Comparison of ENCODE assay signal across 26 cellular contexts in genomic region chr6:105429676-105430075, GRCh38. TPM values are rescaled to one million over a fixed set of nuclear protein-coding genes. Genes with fewer than 3 reads are reported as not detected.
DNase-seq lines count a peak whose midpoint lies in the region; ATAC-seq and TF ChIP-seq lines count a peak whose summit lies in the region.
"Had no signal": no experiment of that assay in that cellular context is flagged by ENCODE, and none has a peak within 500 bp of the region (broad histone marks: within the 10 kb centered on the region; RNA-seq: fewer than 3 reads in every experiment).

No MANE protein-coding gene starts in this region.

- peak overlapping the region; percentile 90 for H3K27ac ChIP-seq in GM23248

- H3K4me3 ChIP-seq in GM23248 (no peak overlapping the region), cardiac fibroblast (replicated peaks in 1 of 2; ENCODE audit: low read depth in 2 of 2, low read length in 2 of 2) (no peak overlapping the region)
- H3K4me3 ChIP-seq: mucosa of descending colon had no signal

- DNase-seq in AG09319 (ENCODE audit: extremely low read depth, low read depth) (peak; percentile 49), GM23248 (peak; percentile 81), cardiac fibroblast (ENCODE audit: low read depth in 2 of 2) (peak; percentile 13 to 60), kidney glomerular epithelial cell (lab: John Stamatoyannopoulos, UW) (peak; percentile 1), glomerular visceral epithelial cell (ENCODE audit: extremely low spot score) (no peak), globus pallidus (ENCODE audit: low spot score) (no peak), NCI-H446 (lab: John Stamatoyannopoulos, UW) (no peak)
- DNase-seq: ACHN; activated CD4-positive, alpha-beta memory T cell treated with anti-CD3 and anti-CD28 coated beads for 36 hours; activated CD4-positive, alpha-beta T cell treated with anti-CD3 and anti-CD28 coated beads for 1 hour; activated naive CD4-positive, alpha-beta T cell treated with anti-CD3 and anti-CD28 coated beads, Interleukin-2, amount 10 ng/mL, durations not matched to agents 7 days and 5 days; brain microvascular endothelial cell; Caco-2; effector CD4-positive, alpha-beta T cell; GDM1; hypothalamus; left colon; mucosa of descending colon; NCI-H146; NCI-H2107; NCI-H748 treated with DMSO at 0.1 percent for 48 hours; occipital lobe; substantia nigra had no signal

- H2AFZ ChIP-seq in GM23248: no peak overlapping the region; the same call in 1 of the 2 replicates

- in situ Hi-C loops in GM23248 (cut with MboI): no loop called here

- TF ChIP-seq CTCF in AG09319 (IDR thresholded peaks at IDR 0.05; ENCODE audit: low read depth, low read length) (no peak), cardiac fibroblast (IDR thresholded peaks at IDR 0.05; ENCODE audit: low read depth, low read length) (no peak)

- 15 to 23% methylated on average over 4 of the region's 4 CpGs for WGBS in GM23248 (ENCODE audit: low coverage in 1 of 2, low lambda C conversion rate in 2 of 2, missing lambda C conversion rate in 2 of 2), 2 experiments

- no peaks in the 10 kb centered on the region for H3K9me3 ChIP-seq in GM23248 (ENCODE audit: low read depth)
- H3K9me3 ChIP-seq: Caco-2, mucosa of descending colon had no signal

- no peaks in the 10 kb centered on the region for H4K20me1 ChIP-seq in GM23248 (ENCODE audit: insufficient read depth)

- H3K9ac ChIP-seq in GM23248: 0 out of 2 replicates have a peak overlapping the region, but pooled peaks have one; percentile 6

- H3K9me2 ChIP-seq in GM23248 (ENCODE audit: insufficient read depth): no peaks in the 10 kb centered on the region

- no peak for ATAC-seq in GM21367 (IDR thresholded peaks at IDR 0.05; ENCODE audit: unreplicated experiment)
- ATAC-seq: left colon; mucosa of descending colon; natural killer cell treated with Interleukin-12 subunit alpha and Interleukin-12 subunit beta and Interleukin-15 and Interleukin-18, amount 100 ng/mL, for 72 hours; stimulated activated effector memory CD8-positive, alpha-beta T cell treated with anti-CD3 and anti-CD28 coated beads, Interleukin-12 subunit alpha, Interleukin-12 subunit beta, amount 100 ng/mL, for 72 hours had no signal

- no peaks in the 10 kb centered on the region for H3K27me3 ChIP-seq in GM23248 (replicated peaks; ENCODE audit: insufficient read depth)
- H3K27me3 ChIP-seq: brain microvascular endothelial cell had no signal

- peaks cover 52% of the 10 kb centered on the region for H3F3A ChIP-seq in GM23248 (ENCODE audit: insufficient read depth)

- H3K4me1 ChIP-seq in GM23248 (ENCODE audit: insufficient read depth): peaks cover 63% of the 10 kb centered on the region

- no peaks in the 10 kb centered on the region for H3K79me2 ChIP-seq in GM23248 (ENCODE audit: insufficient read depth)

- H3K4me2 ChIP-seq in GM23248 (ENCODE audit: unreplicated experiment): peak overlapping the region; percentile 57

- H3K36me3 ChIP-seq in GM23248 (ENCODE audit: low read depth): no peaks in the 10 kb centered on the region
- H3K36me3 ChIP-seq: brain microvascular endothelial cell had no signal

RNA-seq across cellular contexts. Expression of gene PREP, which starts 26.8 kb away (rescaled TPM):
- 15.7 and 18.9 TPM in 2 replicates for total RNA-seq in GM23248 (2014; rRNA removed; shearing (Covaris generic))
- polyA plus RNA-seq in GM23248 (2016; fragmentation: Nextera tagmentation; extraction: Ambion mirVana): 37.9 and 41.8 TPM in 2 replicates

Comparison
In these comparisons a context has a peak if more than half of its experiments do, and no peak if none do; other contexts are left out.
1. DNase-seq: peak in AG09319 (single experiment), GM23248 (single experiment), cardiac fibroblast (2 of 2) and kidney glomerular epithelial cell (single experiment); none in glomerular visceral epithelial cell (single experiment), globus pallidus (single experiment) and NCI-H446 (0 of 2).